In the genomic region with DNA sequence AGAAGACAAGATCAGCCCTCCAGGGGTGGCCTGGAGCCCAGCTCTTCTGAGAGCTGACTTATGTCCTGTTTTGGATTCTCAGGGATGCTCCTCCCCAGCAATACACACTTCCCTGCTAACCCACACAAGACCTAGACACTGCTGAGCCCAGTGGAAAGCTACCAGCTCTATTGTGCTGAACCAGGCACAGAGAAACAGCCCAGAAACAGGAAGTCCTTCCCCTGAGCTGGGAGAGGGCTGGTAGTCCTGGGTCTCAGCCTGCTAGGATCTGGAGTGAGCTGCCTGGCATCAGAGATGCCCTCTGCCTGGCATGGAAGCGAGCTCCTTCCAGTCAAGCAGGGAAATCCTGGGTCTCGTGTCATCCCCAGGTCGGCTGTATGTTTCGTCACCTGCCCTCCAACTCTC, we compare ENCODE assay signal across 12 cellular contexts. TPM values are rescaled to one million over a fixed set of nuclear protein-coding genes. Genes with fewer than 3 reads are reported as not detected.
DNase-seq lines count a peak whose midpoint lies in the region; ATAC-seq and TF ChIP-seq lines count a peak whose summit lies in the region.
"Had no signal": no experiment of that assay in that cellular context is flagged by ENCODE, and none has a peak within 500 bp of the region (broad histone marks: within the 10 kb centered on the region; RNA-seq: fewer than 3 reads in every experiment).

No MANE protein-coding gene starts in this region.

- ATAC-seq in natural killer cell treated with Interleukin-12 subunit alpha and Interleukin-12 subunit beta and Interleukin-15 and Interleukin-18, amount 100 ng/mL, for 72 hours = no peak
- ATAC-seq in natural killer cell (no peak), right lobe of liver (peak in 3 of 4 donors; percentile 4 to 14 (median 5)), GM19455 (IDR thresholded peaks at IDR 0.05; ENCODE audit: unreplicated experiment) (no peak)

- peaks cover 0 to 17% (median 5%) of the 10 kb centered on the region in 4 donors for H3K36me3 ChIP-seq in right lobe of liver
- H3K36me3 ChIP-seq in vagina = peaks cover 0 to 20% of the 10 kb centered on the region in 2 donors

- TF ChIP-seq POLR2A in right lobe of liver (IDR thresholded peaks at IDR 0.05) (no peak), vagina (IDR thresholded peaks at IDR 0.05) (no peak)

- no peak overlapping the region for H3K27ac ChIP-seq in right lobe of liver
- H3K27ac ChIP-seq in vagina = peak overlapping the region; percentile 29
- H3K27ac ChIP-seq: C4-2B had no signal

- no peaks in the 10 kb centered on the region for H3K9me3 Mint-ChIP-seq in natural killer cell treated with Interleukin-12 subunit alpha and Interleukin-12 subunit beta and Interleukin-15 and Interleukin-18, amount 100 ng/mL, for 72 hours
- H3K9me3 Mint-ChIP-seq in natural killer cell = no peaks in the 10 kb centered on the region
- H3K9me3 Mint-ChIP-seq in activated T-helper 2 cell treated with anti-CD3 and anti-CD28 coated beads, Interferon-gamma antibody, Interleukin-2, Interleukin-4, amounts not matched to agents 10 μg/mL and 5 μg/mL and 100 μg/mL, durations not matched to agents 14 hours and 24 hours and 36 hours = no peaks in the 10 kb centered on the region

- H3K4me3 Mint-ChIP-seq in natural killer cell treated with Interleukin-12 subunit alpha and Interleukin-12 subunit beta and Interleukin-15 and Interleukin-18, amount 100 ng/mL, for 72 hours = peak overlapping the region; percentile 83
- no peak overlapping the region for H3K4me3 Mint-ChIP-seq in natural killer cell
- peak overlapping the region; percentile 81 for H3K4me3 Mint-ChIP-seq in activated T-helper 2 cell treated with anti-CD3 and anti-CD28 coated beads, Interferon-gamma antibody, Interleukin-2, Interleukin-4, amounts not matched to agents 10 μg/mL and 5 μg/mL and 100 μg/mL, durations not matched to agents 14 hours and 24 hours and 36 hours (ENCODE audit: low read depth)

- TF ChIP-seq CTCF in natural killer cell (IDR thresholded peaks at IDR 0.05) (no peak), right lobe of liver (IDR thresholded peaks at IDR 0.05) (no peak), vagina (IDR thresholded peaks at IDR 0.05) (no peak)

- H3K4me1 Mint-ChIP-seq in natural killer cell treated with Interleukin-12 subunit alpha and Interleukin-12 subunit beta and Interleukin-15 and Interleukin-18, amount 100 ng/mL, for 72 hours (ENCODE audit: low read depth in 2 of 2) = peaks cover 36 to 58% of the 10 kb centered on the region in 2 donors
- H3K4me1 Mint-ChIP-seq in natural killer cell = peaks cover 18 to 27% of the 10 kb centered on the region in 2 donors
- peaks cover 57% of the 10 kb centered on the region for H3K4me1 Mint-ChIP-seq in activated T-helper 2 cell treated with anti-CD3 and anti-CD28 coated beads, Interferon-gamma antibody, Interleukin-2, Interleukin-4, amounts not matched to agents 10 μg/mL and 5 μg/mL and 100 μg/mL, durations not matched to agents 14 hours and 24 hours and 36 hours (ENCODE audit: low read depth)

- no peaks in the 10 kb centered on the region for H3K27me3 ChIP-seq in right lobe of liver
- no peaks in the 10 kb centered on the region for H3K27me3 ChIP-seq in vagina

- intact Hi-C loops in natural killer cell (cut with micrococcal nuclease) = no loop called here
- intact Hi-C loops in activated T-helper 2 cell treated with anti-CD3 and anti-CD28 coated beads, Interferon-gamma antibody, Interleukin-2, Interleukin-4, amounts not matched to agents 10 μg/mL and 5 μg/mL and 100 μg/mL, durations not matched to agents 14 hours and 24 hours and 36 hours (cut with micrococcal nuclease) = loop anchor here (5.0 kb wide), 1 partner anchor 49 kb away; a partner anchor contains a TSS
- intact Hi-C loops in right lobe of liver (cut with DNase I) = no loop called here
- intact Hi-C loops in vagina (cut with DNase I) = no loop called here

- no peaks in the 10 kb centered on the region for H3K9me3 ChIP-seq in right lobe of liver
- no peaks in the 10 kb centered on the region for H3K9me3 ChIP-seq in vagina

- peaks cover 16% of the 10 kb centered on the region for H3K36me3 Mint-ChIP-seq in natural killer cell treated with Interleukin-12 subunit alpha and Interleukin-12 subunit beta and Interleukin-15 and Interleukin-18, amount 100 ng/mL, for 72 hours
- no peaks in the 10 kb centered on the region for H3K36me3 Mint-ChIP-seq in natural killer cell
- H3K36me3 Mint-ChIP-seq in activated T-helper 2 cell treated with anti-CD3 and anti-CD28 coated beads, Interferon-gamma antibody, Interleukin-2, Interleukin-4, amounts not matched to agents 10 μg/mL and 5 μg/mL and 100 μg/mL, durations not matched to agents 14 hours and 24 hours and 36 hours (ENCODE audit: low read depth) = peaks cover 69% of the 10 kb centered on the region

- H3K4me1 ChIP-seq in right lobe of liver = peaks cover 0 to 56% (median 9%) of the 10 kb centered on the region in 4 donors
- H3K4me1 ChIP-seq in vagina = peaks cover 48% of the 10 kb centered on the region

- peak; percentile 31 for DNase-seq in natural killer cell treated with Interleukin-12 subunit alpha and Interleukin-12 subunit beta and Interleukin-15 and Interleukin-18, amount 100 ng/mL, for 72 hours (ENCODE audit: low spot score)
- DNase-seq in natural killer cell = no peak
- no peak for DNase-seq in activated T-helper 2 cell treated with anti-CD3 and anti-CD28 coated beads, Interferon-gamma antibody, Interleukin-2, Interleukin-4, amounts not matched to agents 10 μg/mL and 5 μg/mL and 100 μg/mL, durations not matched to agents 14 hours and 24 hours and 36 hours (ENCODE audit: low spot score)
- peak in 1 of 3 donors; percentile 54 for DNase-seq in right lobe of liver
- DNase-seq in vagina (ENCODE audit: extremely low spot score in 2 of 2) = no peak
- DNase-seq in GM19240 (ENCODE audit: insufficient read length, low spot score) = no peak
- DNase-seq in NCI-H2081 treated with DMSO at 0.1 percent for 48 hours (lab: John Stamatoyannopoulos, UW) = no peak
- DNase-seq: NCI-H1694 treated with DMSO at 0.1 percent for 48 hours, Right ventricle myocardium superior had no signal

- H3K4me3 ChIP-seq in right lobe of liver (no peak overlapping the region), vagina (no peak overlapping the region)

- peak overlapping the region; percentile 52 to 93 for H3K27ac Mint-ChIP-seq in natural killer cell treated with Interleukin-12 subunit alpha and Interleukin-12 subunit beta and Interleukin-15 and Interleukin-18, amount 100 ng/mL, for 72 hours
- no peak overlapping the region for H3K27ac Mint-ChIP-seq in natural killer cell
- H3K27ac Mint-ChIP-seq in activated T-helper 2 cell treated with anti-CD3 and anti-CD28 coated beads, Interferon-gamma antibody, Interleukin-2, Interleukin-4, amounts not matched to agents 10 μg/mL and 5 μg/mL and 100 μg/mL, durations not matched to agents 14 hours and 24 hours and 36 hours = peak overlapping the region; percentile 90
- H3K27ac Mint-ChIP-seq: progenitor cell of endocrine pancreas had no signal

- H3K27me3 Mint-ChIP-seq in natural killer cell treated with Interleukin-12 subunit alpha and Interleukin-12 subunit beta and Interleukin-15 and Interleukin-18, amount 100 ng/mL, for 72 hours = peaks cover 32 to 41% of the 10 kb centered on the region in 2 donors
- H3K27me3 Mint-ChIP-seq in natural killer cell (ENCODE audit: low read depth in 2 of 2) = peaks cover 60 to 68% of the 10 kb centered on the region in 2 donors
- H3K27me3 Mint-ChIP-seq in activated T-helper 2 cell treated with anti-CD3 and anti-CD28 coated beads, Interferon-gamma antibody, Interleukin-2, Interleukin-4, amounts not matched to agents 10 μg/mL and 5 μg/mL and 100 μg/mL, durations not matched to agents 14 hours and 24 hours and 36 hours (ENCODE audit: low read depth) = no peaks in the 10 kb centered on the region

- WGBS in right lobe of liver (ENCODE audit: insufficient coverage, low coverage, low lambda C conversion rate, missing lambda C conversion rate) = no CpG with 5 or more reads among the region's 4 CpGs

RNA-seq across cellular contexts. Expression of a gene that starts 1.2 kb away (rescaled TPM):
- total RNA-seq in natural killer cell treated with Interleukin-12 subunit alpha and Interleukin-12 subunit beta and Interleukin-15 and Interleukin-18, amount 100 ng/mL, for 72 hours = 100 to 1,000 TPM in 1 of 2 donors, 10 to 100 TPM in 1; 78.2 to 365 TPM
- total RNA-seq in natural killer cell (1 to 10 TPM in 1 of 3 donors, under 1 TPM in 2; 0.36 to 7.6 (median 0.78) TPM), right lobe of liver (1 to 10 TPM in 4 of 6 experiments, under 1 TPM in 2; 0.18 to 2.3 (median 1.4) TPM), vagina (10.3 TPM)
- 215 and 223 TPM in 2 replicates for total RNA-seq in activated T-helper 2 cell treated with anti-CD3 and anti-CD28 coated beads, Interferon-gamma antibody, Interleukin-2, Interleukin-4, amounts not matched to agents 10 μg/mL and 5 μg/mL and 100 μg/mL, durations not matched to agents 14 hours and 24 hours and 36 hours

RNA-seq across cellular contexts. Expression of a gene that starts 4.9 kb away (rescaled TPM):
- 10 to 100 TPM; 50.4 to 93.8 TPM for total RNA-seq in natural killer cell treated with Interleukin-12 subunit alpha and Interleukin-12 subunit beta and Interleukin-15 and Interleukin-18, amount 100 ng/mL, for 72 hours
- total RNA-seq in natural killer cell (10 to 100 TPM in 1 of 3 donors, 1 to 10 TPM in 2; 2.3 to 33.2 (median 2.8) TPM), right lobe of liver (100 to 1,000 TPM; 113 to 484 (median 404) TPM), vagina (132 TPM)
- 235 and 262 TPM in 2 replicates for total RNA-seq in activated T-helper 2 cell treated with anti-CD3 and anti-CD28 coated beads, Interferon-gamma antibody, Interleukin-2, Interleukin-4, amounts not matched to agents 10 μg/mL and 5 μg/mL and 100 μg/mL, durations not matched to agents 14 hours and 24 hours and 36 hours

RNA-seq across cellular contexts. Expression of a gene that starts 18.2 kb away (rescaled TPM):
- 100 to 1,000 TPM in 1 of 2 donors, 10 to 100 TPM in 1; 98.3 to 124 TPM for total RNA-seq in natural killer cell treated with Interleukin-12 subunit alpha and Interleukin-12 subunit beta and Interleukin-15 and Interleukin-18, amount 100 ng/mL, for 72 hours
- total RNA-seq in natural killer cell = 100 to 1,000 TPM; 114 to 117 (median 116) TPM
- total RNA-seq in activated T-helper 2 cell treated with anti-CD3 and anti-CD28 coated beads, Interferon-gamma antibody, Interleukin-2, Interleukin-4, amounts not matched to agents 10 μg/mL and 5 μg/mL and 100 μg/mL, durations not matched to agents 14 hours and 24 hours and 36 hours = 162 and 172 TPM in 2 replicates
- total RNA-seq in right lobe of liver = 100 to 1,000 TPM; 104 to 185 (median 134) TPM
- total RNA-seq in vagina = 150 TPM

RNA-seq across cellular contexts. Expression of a gene that starts 18.2 kb away (rescaled TPM):
- 1 to 10 TPM in 1 of 2 donors, under 1 TPM in 1; 0.43 to 5.4 TPM for total RNA-seq in natural killer cell treated with Interleukin-12 subunit alpha and Interleukin-12 subunit beta and Interleukin-15 and Interleukin-18, amount 100 ng/mL, for 72 hours
- total RNA-seq in natural killer cell (10 to 100 TPM in 1 of 3 donors, 1 to 10 TPM in 2; 8.5 to 10.1 (median 9.8) TPM), right lobe of liver (10 to 100 TPM; 10.0 to 41.6 (median 28.1) TPM), vagina (14.2 TPM)
- total RNA-seq in activated T-helper 2 cell treated with anti-CD3 and anti-CD28 coated beads, Interferon-gamma antibody, Interleukin-2, Interleukin-4, amounts not matched to agents 10 μg/mL and 5 μg/mL and 100 μg/mL, durations not matched to agents 14 hours and 24 hours and 36 hours = 354 and 368 TPM in 2 replicates

RNA-seq across cellular contexts. Expression of a gene that starts 47.2 kb away (rescaled TPM):
- 10 to 100 TPM; 49.6 to 60.6 TPM for total RNA-seq in natural killer cell treated with Interleukin-12 subunit alpha and Interleukin-12 subunit beta and Interleukin-15 and Interleukin-18, amount 100 ng/mL, for 72 hours
- total RNA-seq in natural killer cell (10 to 100 TPM; 23.5 to 29.8 (median 28.9) TPM), right lobe of liver (10 to 100 TPM; 26.7 to 49.5 (median 30.6) TPM), vagina (35.4 TPM)
- total RNA-seq in activated T-helper 2 cell treated with anti-CD3 and anti-CD28 coated beads, Interferon-gamma antibody, Interleukin-2, Interleukin-4, amounts not matched to agents 10 μg/mL and 5 μg/mL and 100 μg/mL, durations not matched to agents 14 hours and 24 hours and 36 hours = 33.0 and 35.6 TPM in 2 replicates

Comparison
In these comparisons a context has a peak if more than half of its experiments do, and no peak if none do; other contexts are left out.
1. H3K27ac Mint-ChIP-seq: peak in natural killer cell treated with Interleukin-12 subunit alpha and Interleukin-12 subunit beta and Interleukin-15 and Interleukin-18, amount 100 ng/mL, for 72 hours (2 of 2) and activated T-helper 2 cell treated with anti-CD3 and anti-CD28 coated beads, Interferon-gamma antibody, Interleukin-2, Interleukin-4, amounts not matched to agents 10 μg/mL and 5 μg/mL and 100 μg/mL, durations not matched to agents 14 hours and 24 hours and 36 hours (single experiment); none in natural killer cell (0 of 2).
2. ATAC-seq: peak in right lobe of liver (3 of 4); none in natural killer cell treated with Interleukin-12 subunit alpha and Interleukin-12 subunit beta and Interleukin-15 and Interleukin-18, amount 100 ng/mL, for 72 hours (0 of 2), natural killer cell (0 of 3) and GM19455 (single experiment).